In the genomic region with DNA sequence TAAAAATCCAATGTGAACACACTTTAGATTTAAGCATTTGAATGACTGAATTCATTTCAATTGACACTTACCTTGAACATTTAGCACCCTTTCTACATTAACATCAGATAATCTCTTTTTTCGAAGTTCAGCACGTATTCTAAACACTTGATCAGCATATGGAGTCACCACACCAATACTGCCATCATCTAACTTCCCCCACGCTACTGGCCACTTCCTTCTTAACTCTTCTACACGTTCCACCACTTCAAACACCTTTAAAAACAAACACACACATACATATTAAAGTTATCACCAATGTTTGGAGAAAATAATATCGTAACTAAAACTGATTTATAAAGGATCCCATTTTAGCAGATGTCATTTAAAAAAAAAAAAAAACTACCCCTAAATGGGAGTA, we compare ENCODE assay signal across 17 cellular contexts.
"Had no signal": no experiment of that assay in that cellular context is flagged by ENCODE, and none has a peak within 500 bp of the region (broad histone marks: within the 10 kb centered on the region; RNA-seq: fewer than 3 reads in every experiment).

No MANE protein-coding gene starts in this region.

- H3K4me3 Mint-ChIP-seq: activated T-cell treated with anti-CD3 and anti-CD28 coated beads, Interleukin-2, amount 50 U/mL, for 4 hours; memory B cell; neural crest cell had no signal

- H3K27me3 ChIP-seq: cardiac muscle cell, colonic mucosa, gastrocnemius medialis, left lung, SJCRH30, testis had no signal

- ATAC-seq: activated T-cell treated with anti-CD3 and anti-CD28 coated beads, Interleukin-2, amount 50 U/mL, for 4 hours; gastrocnemius medialis; left lung had no signal

- H3K9me3 ChIP-seq: colonic mucosa, gastrocnemius medialis, left lung, SJCRH30, testis had no signal

- H3K27me3 Mint-ChIP-seq: activated naive CD8-positive, alpha-beta T cell; memory B cell had no signal

- H3K4me1 Mint-ChIP-seq: neural crest cell had no signal

- H3K9me3 Mint-ChIP-seq: neural crest cell had no signal

- H3K4me3 ChIP-seq: cardiac muscle cell, colonic mucosa, gastrocnemius medialis, left lung, SJCRH30, testis had no signal

- H3K27ac ChIP-seq: cardiac muscle cell, colonic mucosa, epithelial cell of prostate, gastrocnemius medialis, left lung, SJCRH30, testis, VCaP had no signal

- H3K27ac Mint-ChIP-seq: activated naive CD8-positive, alpha-beta T cell; memory B cell had no signal

- H3K4me1 ChIP-seq: colonic mucosa, gastrocnemius medialis, testis had no signal

- DNase-seq: activated T-cell treated with anti-CD3 and anti-CD28 coated beads, Interleukin-2, amount 50 U/mL, for 4 hours; colonic mucosa; effector CD4-positive, alpha-beta T cell; gastrocnemius medialis; left lung; SJCRH30; stimulated activated CD4-positive, alpha-beta T cell treated with anti-CD3 and anti-CD28 coated beads, Interleukin-12 subunit alpha, Interleukin-12 subunit beta, amount 100 ng/mL, for 4 hours; stimulated activated naive CD4-positive, alpha-beta T cell treated with Interleukin-2 at 50 U/mL for 16 hours; SW 1271; T1000; testis had no signal
